ENCODE assay signal across 10 cellular contexts in genomic region chr18:55401638-55402191, GRCh38.
DNase-seq lines count a peak whose midpoint lies in the region; ATAC-seq lines count a peak whose summit lies in the region.
"Had no signal": no experiment of that assay in that cellular context is flagged by ENCODE, and none has a peak within 500 bp of the region (broad histone marks: within the 10 kb centered on the region; RNA-seq: fewer than 3 reads in every experiment).

No MANE protein-coding gene starts in this region.

- DNase-seq in AG20443 (ENCODE audit: low spot score) = peak; percentile 67
- DNase-seq in adipocyte (ENCODE audit: low read depth) = peak; percentile 82
- DNase-seq in left cardiac atrium = peak; percentile 41
- peak; percentile 79 for DNase-seq in pons (ENCODE audit: low spot score)
- DNase-seq in DMS53 treated with DMSO at 0.1 percent for 48 hours (lab: John Stamatoyannopoulos, UW; ENCODE audit: unreplicated experiment) = no peak
- DNase-seq in T-helper 9 cell = no peak
- DNase-seq: CD4-positive, CD25-positive, alpha-beta regulatory T cell had no signal

- H3K9me3 ChIP-seq in adipocyte (ENCODE audit: control insufficient read depth, low read length) = no peaks in the 10 kb centered on the region

- intact Hi-C loops in left cardiac atrium (cut with DNase I) = loop anchor here in 1 of 2 donors (10.0 kb wide), 1 partner anchor 57 kb away; no protein-coding TSS in a partner anchor

- H3K4me1 ChIP-seq in adipocyte (ENCODE audit: control insufficient read depth, insufficient read depth, low read length) = peaks cover 60% of the 10 kb centered on the region

- peak overlapping the region; percentile 84 for H3K9ac ChIP-seq in adipocyte (ENCODE audit: low read length)

- no peaks in the 10 kb centered on the region for H3K27me3 ChIP-seq in adipocyte (replicated peaks; ENCODE audit: control insufficient read depth, insufficient read depth, low read length)

- H3K4me3 ChIP-seq in adipocyte (ENCODE audit: low read length) = peak overlapping the region; percentile 82

- no peaks in the 10 kb centered on the region for H3K36me3 ChIP-seq in adipocyte (ENCODE audit: control insufficient read depth, insufficient read depth, low read length, severe bottlenecking)

- ATAC-seq in left cardiac atrium (peak; percentile 66 to 77), GM21576 (IDR thresholded peaks at IDR 0.05; ENCODE audit: unreplicated experiment) (no peak), GM18517 (IDR thresholded peaks at IDR 0.05; ENCODE audit: unreplicated experiment) (no peak)
- ATAC-seq: activated CD4-positive, CD25-positive, alpha-beta regulatory T cell treated with anti-CD3 and anti-CD28 coated beads, Interleukin-2, amount 50 U/mL, for 24 hours had no signal

Comparison
In these comparisons a context has a peak if more than half of its experiments do, and no peak if none do; other contexts are left out.
1. DNase-seq: peak in AG20443 (single experiment), adipocyte (single experiment), left cardiac atrium (single experiment) and pons (single experiment); none in DMS53 treated with DMSO at 0.1 percent for 48 hours (single experiment) and T-helper 9 cell (single experiment).
2. ATAC-seq: peak in left cardiac atrium (2 of 2); none in GM21576 (single experiment) and GM18517 (single experiment).